ENCODE assay signal across 14 cellular contexts in the genomic region with DNA sequence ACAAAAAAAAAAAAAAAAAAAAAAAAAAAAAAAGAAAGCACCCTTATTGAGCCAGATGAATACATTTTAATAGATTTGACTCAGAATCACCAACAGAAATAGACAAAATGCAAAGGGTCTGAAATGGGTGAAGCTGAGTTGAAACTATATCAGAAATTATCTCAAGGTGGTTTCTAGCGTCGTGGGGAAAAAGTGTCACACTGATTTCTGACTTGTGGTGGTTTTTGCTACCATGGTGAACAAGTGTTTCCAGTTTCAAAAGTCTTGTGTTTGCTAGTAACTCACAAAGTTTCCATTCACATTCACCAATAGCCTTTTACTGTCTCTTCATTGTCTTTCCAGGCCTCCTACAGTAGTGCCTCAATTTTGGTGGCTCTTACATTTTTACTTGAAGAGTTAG.
DNase-seq lines count a peak whose midpoint lies in the region; ATAC-seq and TF ChIP-seq lines count a peak whose summit lies in the region.
"Had no signal": no experiment of that assay in that cellular context is flagged by ENCODE, and none has a peak within 500 bp of the region (broad histone marks: within the 10 kb centered on the region; RNA-seq: fewer than 3 reads in every experiment).

No MANE protein-coding gene starts in this region.

- no peak overlapping the region for H3K27ac Mint-ChIP-seq in immature natural killer cell
- H3K27ac Mint-ChIP-seq: mesothelial cell of epicardium had no signal

- H3K36me3 Mint-ChIP-seq in immature natural killer cell = no peaks in the 10 kb centered on the region
- H3K36me3 Mint-ChIP-seq: mesothelial cell of epicardium had no signal

- H3K4me3 Mint-ChIP-seq in immature natural killer cell = no peak overlapping the region
- H3K4me3 Mint-ChIP-seq: mesothelial cell of epicardium had no signal

- H3K27me3 Mint-ChIP-seq in immature natural killer cell (ENCODE audit: low read depth in 3 of 3) = no peaks in the 10 kb centered on the region

- H3K4me1 Mint-ChIP-seq in immature natural killer cell = no peaks in the 10 kb centered on the region

- DNase-seq in GM13977 (ENCODE audit: low spot score) (peak; percentile 75), 8988T (no peak), DMS79 (lab: John Stamatoyannopoulos, UW) (no peak), NCI-H2196 (lab: John Stamatoyannopoulos, UW; ENCODE audit: unreplicated experiment) (no peak), immature natural killer cell (no peak)
- DNase-seq: cortex of kidney, head of caudate nucleus, NCI-H82, T-helper 9 cell had no signal

- in situ Hi-C loops in GM13977 (cut with MboI; ENCODE audit: low pct_unique_long_range_greater_than_20kb, low sequenced_read_pairs, unreplicated experiment) = no loop called here

- H3K9me3 Mint-ChIP-seq in immature natural killer cell = peaks cover 0 to 26% (median 11%) of the 10 kb centered on the region in 6 donors

- ATAC-seq in GM19351 (IDR thresholded peaks at IDR 0.05; ENCODE audit: unreplicated experiment) (peak; percentile 91), HG02840 (IDR thresholded peaks at IDR 0.05; ENCODE audit: low FRiP score, unreplicated experiment) (peak; percentile 90), HG03558 (IDR thresholded peaks at IDR 0.05; ENCODE audit: extremely low read depth, unreplicated experiment) (peak; percentile 89)
- ATAC-seq: K562 had no signal

- no peak for TF ChIP-seq CTCF in GM13977 (IDR thresholded peaks at IDR 0.05; ENCODE audit: extremely low read depth, insufficient read depth, missing control alignments)
